8 cellular contexts compared by ENCODE assay signal in genomic region chr1:91803847-91804545, GRCh38.
DNase-seq lines count a peak whose midpoint lies in the region; ATAC-seq, FAIRE-seq and TF ChIP-seq lines count a peak whose summit lies in the region.

No MANE protein-coding gene starts in this region.

- no peaks in the 10 kb centered on the region for H3K36me3 ChIP-seq in keratinocyte (ENCODE audit: control insufficient read depth in 2 of 2, extremely low read depth in 1 of 2, insufficient read depth in 2 of 2, low read length in 2 of 2)

- DNase-seq in GM13976 (ENCODE audit: low spot score) (peak; percentile 70), NCI-H2029 (lab: John Stamatoyannopoulos, UW) (peak; percentile 70), activated T-cell treated with anti-CD3 and anti-CD28 coated beads for 1 hour (ENCODE audit: low read depth) (peak; percentile 52), keratinocyte (ENCODE audit: low read depth, low spot score) (no peak), NCI-H510A treated with DMSO at 0.1 percent for 48 hours (lab: John Stamatoyannopoulos, UW) (no peak), NCI-H748 treated with DMSO at 0.1 percent for 48 hours (lab: John Stamatoyannopoulos, UW) (no peak)
- DNase-seq in stimulated activated effector memory CD8-positive, alpha-beta T cell treated with anti-CD3 and anti-CD28 coated beads, Interleukin-12 subunit alpha, Interleukin-12 subunit beta, amount 100 ng/mL, for 72 hours (ENCODE audit: low spot score in 2 of 2) = peak; percentile 41 to 82

- peak overlapping the region; percentile 21 for H2AFZ ChIP-seq in keratinocyte (ENCODE audit: control insufficient read depth, low read length)

- H3K36me3 Mint-ChIP-seq in stimulated activated effector memory CD8-positive, alpha-beta T cell treated with anti-CD3 and anti-CD28 coated beads, Interleukin-12 subunit alpha, Interleukin-12 subunit beta, amount 100 ng/mL, for 72 hours = peaks cover 16% of the 10 kb centered on the region

- H3K4me3 ChIP-seq in keratinocyte (ENCODE audit: control insufficient read depth in 2 of 3, extremely low read depth in 1 of 3, insufficient read depth in 2 of 3, low read depth in 1 of 3, low read length in 3 of 3) = peak overlapping the region in 1 of 3 experiments; percentile 30

- peak; percentile 75 for ATAC-seq in HG02571 (IDR thresholded peaks at IDR 0.05; ENCODE audit: unreplicated experiment)
- ATAC-seq in stimulated activated effector memory CD8-positive, alpha-beta T cell treated with anti-CD3 and anti-CD28 coated beads, Interleukin-12 subunit alpha, Interleukin-12 subunit beta, amount 100 ng/mL, for 72 hours = peak; percentile 87

- H4K20me1 ChIP-seq in keratinocyte (ENCODE audit: control insufficient read depth, extremely low read depth, insufficient read depth, low read length) = no peaks in the 10 kb centered on the region

- in situ Hi-C loops in GM13976 (cut with MboI; ENCODE audit: low sequenced_read_pairs, unreplicated experiment) = no loop called here

- H3K27ac Mint-ChIP-seq in stimulated activated effector memory CD8-positive, alpha-beta T cell treated with anti-CD3 and anti-CD28 coated beads, Interleukin-12 subunit alpha, Interleukin-12 subunit beta, amount 100 ng/mL, for 72 hours = peak overlapping the region; percentile 95

- peak overlapping the region; percentile 78 for H3K27ac ChIP-seq in keratinocyte (ENCODE audit: control insufficient read depth, insufficient read depth, low read length)

- no peaks in the 10 kb centered on the region for H3K79me2 ChIP-seq in keratinocyte (ENCODE audit: control insufficient read depth, insufficient read depth, low read length)

- no peaks in the 10 kb centered on the region for H3K9me1 ChIP-seq in keratinocyte (ENCODE audit: control insufficient read depth, extremely low read depth, insufficient read depth, low read length)

- H3K9me3 ChIP-seq in keratinocyte (ENCODE audit: control insufficient read depth, low read depth, low read length) = no peaks in the 10 kb centered on the region

- FAIRE-seq in keratinocyte (lab: Jason Lieb, UNC) = peak; percentile 93

- no peaks in the 10 kb centered on the region for H3K9me3 Mint-ChIP-seq in stimulated activated effector memory CD8-positive, alpha-beta T cell treated with anti-CD3 and anti-CD28 coated beads, Interleukin-12 subunit alpha, Interleukin-12 subunit beta, amount 100 ng/mL, for 72 hours

- H3K4me1 ChIP-seq in keratinocyte (ENCODE audit: control insufficient read depth, extremely low read depth, insufficient read depth, low read length) = peaks cover 20% of the 10 kb centered on the region

- H3K4me2 ChIP-seq in keratinocyte (ENCODE audit: control insufficient read depth, extremely low read depth, insufficient read depth, low read depth, low read length) = peak overlapping the region; percentile 79

- dilution Hi-C loops in keratinocyte (cut with MboI; ENCODE audit: extremely low pct_ligation_motif_present, low sequenced_read_pairs) = no loop called here

- peaks cover 50% of the 10 kb centered on the region for H3K4me1 Mint-ChIP-seq in stimulated activated effector memory CD8-positive, alpha-beta T cell treated with anti-CD3 and anti-CD28 coated beads, Interleukin-12 subunit alpha, Interleukin-12 subunit beta, amount 100 ng/mL, for 72 hours

- H3K9ac ChIP-seq in keratinocyte (ENCODE audit: control insufficient read depth, extremely low read depth, insufficient read depth, low read length) = peak overlapping the region; percentile 61

- peak overlapping the region; percentile 71 for H3K4me3 Mint-ChIP-seq in stimulated activated effector memory CD8-positive, alpha-beta T cell treated with anti-CD3 and anti-CD28 coated beads, Interleukin-12 subunit alpha, Interleukin-12 subunit beta, amount 100 ng/mL, for 72 hours

- TF ChIP-seq CTCF in GM13976 (IDR thresholded peaks at IDR 0.05; ENCODE audit: borderline replicate concordance, control extremely low read depth, extremely low read depth, insufficient read depth, missing control alignments) (no peak), keratinocyte (optimal IDR thresholded peaks at IDR 0.05 in 1 of 3, IDR thresholded peaks at IDR 0.05 in 1 of 3, conservative IDR thresholded peaks at IDR 0.05 in 1 of 3; ENCODE audit: extremely low read depth in 1 of 3, insufficient read depth in 2 of 3, low read length in 3 of 3) (no peak)

- H3K27me3 ChIP-seq in keratinocyte (ENCODE audit: control insufficient read depth, extremely low read depth, insufficient read depth, low read length) = peaks cover 25% of the 10 kb centered on the region

Comparison
In these comparisons a context has a peak if more than half of its experiments do, and no peak if none do; other contexts are left out.
1. DNase-seq: peak in GM13976 (single experiment), NCI-H2029 (single experiment), activated T-cell treated with anti-CD3 and anti-CD28 coated beads for 1 hour (single experiment) and stimulated activated effector memory CD8-positive, alpha-beta T cell treated with anti-CD3 and anti-CD28 coated beads, Interleukin-12 subunit alpha, Interleukin-12 subunit beta, amount 100 ng/mL, for 72 hours (2 of 2); none in keratinocyte (single experiment), NCI-H510A treated with DMSO at 0.1 percent for 48 hours (single experiment) and NCI-H748 treated with DMSO at 0.1 percent for 48 hours (single experiment).